In genomic region chr12:24705741-24706358, GRCh38 we compare ENCODE assay signal across 9 cellular contexts.
A peak's percentile ranks its signal among the peaks of the same experiment; 100 is the strongest.
DNase-seq lines count a peak whose midpoint lies in the region; ATAC-seq, FAIRE-seq and TF ChIP-seq lines count a peak whose summit lies in the region.
"Had no signal": no experiment of that assay in that cellular context is flagged by ENCODE, and none has a peak within 500 bp of the region (broad histone marks: within the 10 kb centered on the region; RNA-seq: fewer than 3 reads in every experiment).

No MANE protein-coding gene starts in this region.

- no peak overlapping the region for H3K4me3 ChIP-seq in fibroblast of pulmonary artery (replicated peaks; ENCODE audit: low read depth, low read length)

- peak; percentile 99 for ATAC-seq in GM21515 (IDR thresholded peaks at IDR 0.05; ENCODE audit: unreplicated experiment)
- peak; percentile 99 for ATAC-seq in HG03520 (IDR thresholded peaks at IDR 0.05; ENCODE audit: unreplicated experiment)

- TF ChIP-seq CTCF in fibroblast of pulmonary artery (IDR thresholded peaks at IDR 0.05; ENCODE audit: low read length, missing control alignments) = no peak

- DNase-seq in GM18507 (ENCODE audit: extremely low spot score, insufficient read length, low read depth) (peak; percentile 39), fibroblast of pulmonary artery (ENCODE audit: low read depth) (peak; percentile 35), DMS79 treated with DMSO at 0.1 percent for 48 hours (lab: John Stamatoyannopoulos, UW) (no peak), NCI-H2029 treated with DMSO at 0.1 percent for 48 hours (lab: John Stamatoyannopoulos, UW) (no peak), HuH-7.5 (ENCODE audit: low spot score) (no peak), NCI-H2227 (lab: John Stamatoyannopoulos, UW; ENCODE audit: unreplicated experiment) (no peak)

- FAIRE-seq in GM18507 (lab: Jason Lieb, UNC) = peak; percentile 95
- FAIRE-seq: endothelial cell of umbilical vein had no signal

Comparison
In these comparisons a context has a peak if more than half of its experiments do, and no peak if none do; other contexts are left out.
1. DNase-seq: peak in GM18507 (single experiment) and fibroblast of pulmonary artery (single experiment); none in DMS79 treated with DMSO at 0.1 percent for 48 hours (single experiment), NCI-H2029 treated with DMSO at 0.1 percent for 48 hours (single experiment), HuH-7.5 (single experiment) and NCI-H2227 (single experiment).